ENCODE assay signal across 1 cellular context in genomic region chr1:244349581-244350001, GRCh38.
TF ChIP-seq lines count a peak whose summit lies in the region.

No MANE protein-coding gene starts in this region.

TF ChIP-seq in H1, 55 proteins besides CTCF, POLR2A, EP300 and RAD21 (continued from another document):
- TF ChIP-seq SRF (IDR thresholded peaks at IDR 0.05; ENCODE audit: low read depth, low read length) (no peak), CHD7 (IDR thresholded peaks at IDR 0.05; ENCODE audit: insufficient replicate concordance, low read length) (no peak), JUN (IDR thresholded peaks at IDR 0.05; ENCODE audit: low read depth, low read length) (no peak), E2F6 (IDR thresholded peaks at IDR 0.05) (no peak)
